14 cellular contexts compared by ENCODE assay signal in the genomic region with DNA sequence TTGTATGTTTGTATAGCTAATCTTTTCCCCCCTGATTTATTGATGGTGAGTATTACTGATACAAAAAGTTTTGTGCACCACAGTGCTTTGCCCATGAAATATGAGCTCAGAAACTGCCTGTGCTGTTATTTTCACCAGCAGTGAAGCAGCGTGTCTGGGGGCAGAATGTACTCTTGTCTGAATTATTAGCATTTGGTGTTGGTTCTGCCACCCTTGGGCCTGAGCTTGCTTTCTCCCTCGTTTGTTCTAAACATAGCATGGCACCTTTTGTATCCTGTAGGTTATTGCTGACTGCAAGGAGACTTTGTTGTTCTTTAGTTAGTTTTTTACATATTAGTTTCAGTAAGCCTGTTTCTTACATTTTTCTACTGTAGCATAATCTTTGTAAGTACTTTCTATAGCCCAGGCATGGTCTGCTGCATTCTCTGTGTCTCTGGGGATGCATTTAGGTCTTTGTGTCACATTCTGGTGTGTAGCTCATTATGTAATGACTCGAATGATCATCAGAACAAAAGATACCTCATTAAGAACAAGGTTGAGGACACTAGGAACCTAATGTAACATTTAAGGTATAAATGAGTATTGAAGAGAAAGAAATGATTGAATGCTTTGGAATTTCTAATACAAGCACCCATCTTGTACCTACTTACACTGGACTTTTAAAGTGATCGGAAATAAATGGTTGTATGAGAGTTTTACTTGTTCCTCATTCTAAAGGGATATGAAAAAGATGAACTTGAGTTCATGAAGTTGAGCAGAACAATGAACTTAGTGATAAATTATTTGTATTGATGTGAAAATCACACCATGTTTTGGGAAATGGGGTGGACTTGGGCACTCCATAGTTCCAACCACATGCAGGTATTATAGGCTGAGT. TPM values are rescaled to one million over a fixed set of nuclear protein-coding genes. Genes with fewer than 3 reads are reported as not detected.
DNase-seq lines count a peak whose midpoint lies in the region; ATAC-seq and TF ChIP-seq lines count a peak whose summit lies in the region.
"Had no signal": no experiment of that assay in that cellular context is flagged by ENCODE, and none has a peak within 500 bp of the region (broad histone marks: within the 10 kb centered on the region; RNA-seq: fewer than 3 reads in every experiment).

No MANE protein-coding gene starts in this region.

- no peaks in the 10 kb centered on the region for H3K27me3 Mint-ChIP-seq in activated T-cell treated with anti-CD3 and anti-CD28 coated beads, Interleukin-2, amount 50 U/mL, for 72 hours (ENCODE audit: low read depth)
- no peaks in the 10 kb centered on the region for H3K27me3 Mint-ChIP-seq in WTC11 (ENCODE audit: low read depth)
- no peaks in the 10 kb centered on the region for H3K27me3 Mint-ChIP-seq in stimulated activated naive B cell treated with anti-CD40 and anti-IgM and Interleukin-4, amounts not matched to agents 10 μg/mL and 1 μg/mL and 100 μg/mL, for 72 hours
- H3K27me3 Mint-ChIP-seq in activated naive CD8-positive, alpha-beta T cell treated with anti-CD3 and anti-CD28 coated beads, Interleukin-2, amount 50 U/mL, for 24 hours, result no peaks in the 10 kb centered on the region
- H3K27me3 Mint-ChIP-seq in activated CD8-positive, alpha-beta T cell treated with anti-CD3 and anti-CD28 coated beads for 36 hours, result no peaks in the 10 kb centered on the region
- H3K27me3 Mint-ChIP-seq: activated naive CD4-positive, alpha-beta T cell treated with anti-CD3 and anti-CD28 coated beads, Interleukin-2, amount 50 U/mL, for 24 hours had no signal

- POLR2A ChIA-PET in WTC11 (lab: Charles Lee), result no interaction called here
- POLR2A ChIA-PET in activated CD8-positive, alpha-beta T cell treated with anti-CD3 and anti-CD28 coated beads for 36 hours (lab: Charles Lee), result interaction anchor here (0.6 kb wide), 1 partner anchor 13 kb away, joined by 3 read pairs; no protein-coding TSS in a partner anchor

- no peak overlapping the region for H3K4me3 Mint-ChIP-seq in activated T-cell treated with anti-CD3 and anti-CD28 coated beads, Interleukin-2, amount 50 U/mL, for 72 hours
- H3K4me3 Mint-ChIP-seq in WTC11, result no peak overlapping the region
- peak overlapping the region; percentile 33 to 61 for H3K4me3 Mint-ChIP-seq in stimulated activated naive B cell treated with anti-CD40 and anti-IgM and Interleukin-4, amounts not matched to agents 10 μg/mL and 1 μg/mL and 100 μg/mL, for 72 hours
- no peak overlapping the region for H3K4me3 Mint-ChIP-seq in activated naive CD8-positive, alpha-beta T cell treated with anti-CD3 and anti-CD28 coated beads, Interleukin-2, amount 50 U/mL, for 24 hours
- no peak overlapping the region for H3K4me3 Mint-ChIP-seq in activated CD8-positive, alpha-beta T cell treated with anti-CD3 and anti-CD28 coated beads for 36 hours
- H3K4me3 Mint-ChIP-seq: activated naive CD4-positive, alpha-beta T cell treated with anti-CD3 and anti-CD28 coated beads, Interleukin-2, amount 50 U/mL, for 24 hours had no signal

- no peak for TF ChIP-seq CTCF in WTC11 (IDR thresholded peaks at IDR 0.05)
- no peak for TF ChIP-seq CTCF in activated CD8-positive, alpha-beta T cell treated with anti-CD3 and anti-CD28 coated beads for 36 hours (IDR thresholded peaks at IDR 0.05)

- intact Hi-C loops in activated CD8-positive, alpha-beta T cell treated with anti-CD3 and anti-CD28 coated beads for 36 hours (cut with micrococcal nuclease), result no loop called here

- no peak for DNase-seq in activated T-cell treated with anti-CD3 and anti-CD28 coated beads, Interleukin-2, amount 50 U/mL, for 72 hours
- no peak for DNase-seq in activated T-cell treated with anti-CD3 and anti-CD28 coated beads, Interleukin-2, amount 50 U/mL, for 48 hours
- DNase-seq in WTC11 (ENCODE audit: low spot score), result no peak
- DNase-seq in stimulated activated naive B cell treated with anti-CD40 and anti-IgM and Interleukin-4, amounts not matched to agents 10 μg/mL and 1 μg/mL and 100 μg/mL, for 72 hours, result no peak
- no peak for DNase-seq in activated effector memory CD4-positive, alpha-beta T cell treated with anti-CD3 and anti-CD28 coated beads, Interleukin-2, amount 50 U/mL, for 16 hours
- no peak for DNase-seq in activated naive CD8-positive, alpha-beta T cell treated with anti-CD3 and anti-CD28 coated beads, Interleukin-2, amount 50 U/mL, for 24 hours
- DNase-seq in activated CD8-positive, alpha-beta T cell treated with anti-CD3 and anti-CD28 coated beads for 36 hours, result no peak
- DNase-seq: GOT3, mammary epithelial cell, NCI-H1092, SK-N-SH, small intestine had no signal

- no peaks in the 10 kb centered on the region for H3K9me3 Mint-ChIP-seq in activated T-cell treated with anti-CD3 and anti-CD28 coated beads, Interleukin-2, amount 50 U/mL, for 72 hours
- no peaks in the 10 kb centered on the region for H3K9me3 Mint-ChIP-seq in WTC11
- H3K9me3 Mint-ChIP-seq in stimulated activated naive B cell treated with anti-CD40 and anti-IgM and Interleukin-4, amounts not matched to agents 10 μg/mL and 1 μg/mL and 100 μg/mL, for 72 hours, result no peaks in the 10 kb centered on the region
- no peaks in the 10 kb centered on the region for H3K9me3 Mint-ChIP-seq in activated naive CD8-positive, alpha-beta T cell treated with anti-CD3 and anti-CD28 coated beads, Interleukin-2, amount 50 U/mL, for 24 hours
- no peaks in the 10 kb centered on the region for H3K9me3 Mint-ChIP-seq in activated CD8-positive, alpha-beta T cell treated with anti-CD3 and anti-CD28 coated beads for 36 hours
- H3K9me3 Mint-ChIP-seq: activated naive CD4-positive, alpha-beta T cell treated with anti-CD3 and anti-CD28 coated beads, Interleukin-2, amount 50 U/mL, for 24 hours had no signal

- H3K27ac Mint-ChIP-seq in activated T-cell treated with anti-CD3 and anti-CD28 coated beads, Interleukin-2, amount 50 U/mL, for 72 hours, result peak overlapping the region; percentile 16
- H3K27ac Mint-ChIP-seq in WTC11, result peak overlapping the region; percentile 50
- H3K27ac Mint-ChIP-seq in stimulated activated naive B cell treated with anti-CD40 and anti-IgM and Interleukin-4, amounts not matched to agents 10 μg/mL and 1 μg/mL and 100 μg/mL, for 72 hours, result peak overlapping the region; percentile 78
- H3K27ac Mint-ChIP-seq in activated naive CD8-positive, alpha-beta T cell treated with anti-CD3 and anti-CD28 coated beads, Interleukin-2, amount 50 U/mL, for 24 hours, result no peak overlapping the region
- H3K27ac Mint-ChIP-seq in activated CD8-positive, alpha-beta T cell treated with anti-CD3 and anti-CD28 coated beads for 36 hours, result no peak overlapping the region
- H3K27ac Mint-ChIP-seq: activated naive CD4-positive, alpha-beta T cell treated with anti-CD3 and anti-CD28 coated beads, Interleukin-2, amount 50 U/mL, for 24 hours had no signal

- peaks cover 52% of the 10 kb centered on the region for H3K4me1 Mint-ChIP-seq in activated T-cell treated with anti-CD3 and anti-CD28 coated beads, Interleukin-2, amount 50 U/mL, for 72 hours (ENCODE audit: low read depth)
- peaks cover 14% of the 10 kb centered on the region for H3K4me1 Mint-ChIP-seq in WTC11
- peaks cover 49 to 77% of the 10 kb centered on the region in 2 donors for H3K4me1 Mint-ChIP-seq in stimulated activated naive B cell treated with anti-CD40 and anti-IgM and Interleukin-4, amounts not matched to agents 10 μg/mL and 1 μg/mL and 100 μg/mL, for 72 hours
- H3K4me1 Mint-ChIP-seq in activated naive CD8-positive, alpha-beta T cell treated with anti-CD3 and anti-CD28 coated beads, Interleukin-2, amount 50 U/mL, for 24 hours, result peaks cover 50% of the 10 kb centered on the region
- peaks cover 38% of the 10 kb centered on the region for H3K4me1 Mint-ChIP-seq in activated CD8-positive, alpha-beta T cell treated with anti-CD3 and anti-CD28 coated beads for 36 hours (ENCODE audit: low read depth)

- no peaks in the 10 kb centered on the region for H3K36me3 Mint-ChIP-seq in activated T-cell treated with anti-CD3 and anti-CD28 coated beads, Interleukin-2, amount 50 U/mL, for 72 hours (ENCODE audit: insufficient read depth in 2 of 2)
- no peaks in the 10 kb centered on the region for H3K36me3 Mint-ChIP-seq in WTC11
- H3K36me3 Mint-ChIP-seq in stimulated activated naive B cell treated with anti-CD40 and anti-IgM and Interleukin-4, amounts not matched to agents 10 μg/mL and 1 μg/mL and 100 μg/mL, for 72 hours, result peaks cover 7 to 10% of the 10 kb centered on the region in 2 donors
- no peaks in the 10 kb centered on the region for H3K36me3 Mint-ChIP-seq in activated naive CD8-positive, alpha-beta T cell treated with anti-CD3 and anti-CD28 coated beads, Interleukin-2, amount 50 U/mL, for 24 hours (ENCODE audit: low read depth)
- peaks cover 3% of the 10 kb centered on the region for H3K36me3 Mint-ChIP-seq in activated CD8-positive, alpha-beta T cell treated with anti-CD3 and anti-CD28 coated beads for 36 hours (ENCODE audit: low read depth)

- no peak for ATAC-seq in activated T-cell treated with anti-CD3 and anti-CD28 coated beads, Interleukin-2, amount 50 U/mL, for 72 hours (replicated peaks in 1 of 2)
- ATAC-seq in HG02943 (IDR thresholded peaks at IDR 0.05; ENCODE audit: low read depth, unreplicated experiment) (peak; percentile 58), WTC11 (no peak)
- peak; percentile 85 to 86 for ATAC-seq in stimulated activated naive B cell treated with anti-CD40 and anti-IgM and Interleukin-4, amounts not matched to agents 10 μg/mL and 1 μg/mL and 100 μg/mL, for 72 hours (replicated peaks)
- ATAC-seq in activated naive CD8-positive, alpha-beta T cell treated with anti-CD3 and anti-CD28 coated beads, Interleukin-2, amount 50 U/mL, for 24 hours, result no peak
- no peak for ATAC-seq in activated CD8-positive, alpha-beta T cell treated with anti-CD3 and anti-CD28 coated beads for 36 hours

- CTCF ChIA-PET in WTC11 (lab: Charles Lee), result no interaction called here
- CTCF ChIA-PET in activated CD8-positive, alpha-beta T cell treated with anti-CD3 and anti-CD28 coated beads for 36 hours (lab: Charles Lee), result interaction anchor here (0.7 to 1.2 kb wide), 4 partner anchors 10 to 273 kb away, joined by 3 read pairs; no protein-coding TSS in a partner anchor

TF ChIP-seq in WTC11, 78 proteins besides CTCF, POLR2A, EP300 and RAD21:
- TF ChIP-seq NFATC4 (CRISPR knock-in tag; IDR thresholded peaks at IDR 0.05), result no peak

RNA-seq across cellular contexts. Expression of a gene that starts 50.3 kb away (rescaled TPM):
- total RNA-seq in activated T-cell treated with anti-CD3 and anti-CD28 coated beads, Interleukin-2, amount 50 U/mL, for 72 hours, result 100 to 1,000 TPM; 240 to 282 TPM
- total RNA-seq in WTC11 (2021), result 389 to 452 TPM (median 446 TPM) in 3 replicates
- 100 to 1,000 TPM; 847 to 870 TPM for total RNA-seq in activated CD8-positive, alpha-beta T cell treated with anti-CD3 and anti-CD28 coated beads for 36 hours

Comparison
In these comparisons a context has a peak if more than half of its experiments do, and no peak if none do; other contexts are left out.
1. ATAC-seq: peak in HG02943 (single experiment) and stimulated activated naive B cell treated with anti-CD40 and anti-IgM and Interleukin-4, amounts not matched to agents 10 μg/mL and 1 μg/mL and 100 μg/mL, for 72 hours (2 of 2); none in activated T-cell treated with anti-CD3 and anti-CD28 coated beads, Interleukin-2, amount 50 U/mL, for 72 hours (0 of 2), WTC11 (single experiment), activated naive CD8-positive, alpha-beta T cell treated with anti-CD3 and anti-CD28 coated beads, Interleukin-2, amount 50 U/mL, for 24 hours (single experiment) and activated CD8-positive, alpha-beta T cell treated with anti-CD3 and anti-CD28 coated beads for 36 hours (single experiment).
2. H3K27ac Mint-ChIP-seq: peak in activated T-cell treated with anti-CD3 and anti-CD28 coated beads, Interleukin-2, amount 50 U/mL, for 72 hours (single experiment), WTC11 (single experiment) and stimulated activated naive B cell treated with anti-CD40 and anti-IgM and Interleukin-4, amounts not matched to agents 10 μg/mL and 1 μg/mL and 100 μg/mL, for 72 hours (single experiment); none in activated naive CD8-positive, alpha-beta T cell treated with anti-CD3 and anti-CD28 coated beads, Interleukin-2, amount 50 U/mL, for 24 hours (single experiment) and activated CD8-positive, alpha-beta T cell treated with anti-CD3 and anti-CD28 coated beads for 36 hours (single experiment).
3. H3K4me3 Mint-ChIP-seq: peak in stimulated activated naive B cell treated with anti-CD40 and anti-IgM and Interleukin-4, amounts not matched to agents 10 μg/mL and 1 μg/mL and 100 μg/mL, for 72 hours (2 of 2); none in activated T-cell treated with anti-CD3 and anti-CD28 coated beads, Interleukin-2, amount 50 U/mL, for 72 hours (0 of 2), WTC11 (single experiment), activated naive CD8-positive, alpha-beta T cell treated with anti-CD3 and anti-CD28 coated beads, Interleukin-2, amount 50 U/mL, for 24 hours (single experiment) and activated CD8-positive, alpha-beta T cell treated with anti-CD3 and anti-CD28 coated beads for 36 hours (single experiment).